In the genomic region with DNA sequence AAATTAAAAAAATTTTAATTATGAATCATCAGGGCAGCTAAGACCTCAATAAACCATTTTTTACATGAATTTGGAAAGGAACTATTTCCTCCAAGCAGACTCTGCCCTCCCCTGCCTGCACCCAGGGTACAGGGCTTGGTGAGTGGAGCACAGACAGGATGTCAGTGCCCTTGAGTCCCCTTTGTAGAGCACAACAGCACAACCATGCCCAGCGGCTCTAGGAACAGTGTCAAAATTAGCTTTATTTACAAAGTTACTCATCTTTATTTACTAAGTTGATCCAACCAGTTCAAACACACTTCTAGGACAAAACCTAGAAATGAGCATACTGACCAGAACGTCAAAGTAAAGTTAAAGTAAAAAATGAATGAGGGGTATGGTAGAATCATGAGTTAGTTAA, we compare ENCODE assay signal across 2 cellular contexts.
TF ChIP-seq lines count a peak whose summit lies in the region.

No MANE protein-coding gene starts in this region.

TF ChIP-seq in IMR-90, 13 proteins besides CTCF, POLR2A, EP300 and RAD21 (continued from another document):
- TF ChIP-seq MAZ (IDR thresholded peaks at IDR 0.05; ENCODE audit: borderline replicate concordance, low read depth, low read length), result no peak
- TF ChIP-seq FOS (IDR thresholded peaks at IDR 0.05; ENCODE audit: low read depth, low read length), result no peak
- TF ChIP-seq RFX5 (IDR thresholded peaks at IDR 0.05; ENCODE audit: low read depth, low read length), result no peak
- no peak for TF ChIP-seq MAFK (IDR thresholded peaks at IDR 0.05; ENCODE audit: low read depth, low read length)
- no peak for TF ChIP-seq BHLHE40 (IDR thresholded peaks at IDR 0.05; ENCODE audit: low read depth, low read length)
- no peak for TF ChIP-seq CEBPB (IDR thresholded peaks at IDR 0.05; ENCODE audit: low read depth, low read length)
- TF ChIP-seq NFE2L2 (IDR thresholded peaks at IDR 0.05; ENCODE audit: low read depth, low read length), result no peak
- no peak for TF ChIP-seq SMC3 (IDR thresholded peaks at IDR 0.05; ENCODE audit: low read depth, low read length)
- no peak for TF ChIP-seq ELK1 (IDR thresholded peaks at IDR 0.05; ENCODE audit: borderline replicate concordance, low read depth, low read length)
- TF ChIP-seq CHD1 (IDR thresholded peaks at IDR 0.05; ENCODE audit: low read depth, low read length), result no peak

TF ChIP-seq in liver, 16 proteins besides CTCF, POLR2A, EP300 and RAD21 (continued from another document):
- peak; percentile 97 for TF ChIP-seq FOXA1 (IDR thresholded peaks at IDR 0.05)
- TF ChIP-seq, protein P1, sequence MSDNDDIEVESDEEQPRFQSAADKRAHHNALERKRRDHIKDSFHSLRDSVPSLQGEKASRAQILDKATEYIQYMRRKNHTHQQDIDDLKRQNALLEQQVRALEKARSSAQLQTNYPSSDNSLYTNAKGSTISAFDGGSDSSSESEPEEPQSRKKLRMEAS (IDR thresholded peaks at IDR 0.05), result peak; percentile 76
- TF ChIP-seq EGR1 (IDR thresholded peaks at IDR 0.05; ENCODE audit: low read depth in 2 of 2), result no peak
- TF ChIP-seq RXRA (IDR thresholded peaks at IDR 0.05), result peak; percentile 88 to 93
- TF ChIP-seq HNF4A (conservative IDR thresholded peaks at IDR 0.05), result peak; percentile 91 to 95
- peak; percentile 58 for TF ChIP-seq REST (IDR thresholded peaks at IDR 0.05)
- TF ChIP-seq FOXA2 (IDR thresholded peaks at IDR 0.05), result peak; percentile 99
- TF ChIP-seq YY1 (IDR thresholded peaks at IDR 0.05), result peak; percentile 62
- TF ChIP-seq TAF1 (conservative IDR thresholded peaks at IDR 0.05), result no peak
- TF ChIP-seq, protein P2, sequence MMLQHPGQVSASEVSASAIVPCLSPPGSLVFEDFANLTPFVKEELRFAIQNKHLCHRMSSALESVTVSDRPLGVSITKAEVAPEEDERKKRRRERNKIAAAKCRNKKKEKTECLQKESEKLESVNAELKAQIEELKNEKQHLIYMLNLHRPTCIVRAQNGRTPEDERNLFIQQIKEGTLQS (IDR thresholded peaks at IDR 0.05), result peak; percentile 81
- peak; percentile 95 for TF ChIP-seq JUND (IDR thresholded peaks at IDR 0.05)
